ENCODE assay signal across 7 cellular contexts in the genomic region with DNA sequence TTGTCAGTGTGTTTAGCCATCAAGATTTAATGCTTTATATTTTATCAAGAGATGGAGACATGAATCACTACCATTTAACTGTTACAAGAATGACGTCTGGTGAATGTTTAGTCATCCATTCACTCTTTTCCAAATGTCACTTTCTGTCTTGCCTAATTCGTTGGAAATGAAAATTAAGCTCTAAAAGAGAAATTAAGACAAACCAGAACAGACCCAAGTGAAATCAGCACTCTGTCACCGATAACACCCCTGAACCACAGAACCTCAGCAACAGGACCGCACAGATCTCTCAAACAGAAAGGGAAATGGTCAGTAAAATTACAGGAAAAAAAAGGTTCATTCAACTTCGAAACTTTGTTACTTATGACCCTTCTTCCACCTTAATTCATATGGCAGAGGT.
A peak's percentile ranks its signal among the peaks of the same experiment; 100 is the strongest.
DNase-seq lines count a peak whose midpoint lies in the region; ATAC-seq and TF ChIP-seq lines count a peak whose summit lies in the region.
"Not testable (repeated sequence)": the region's sequence is repeated elsewhere in the genome, so short reads cannot be mapped to it uniquely, and the experiment has no call there.

No MANE protein-coding gene starts in this region.

- not testable (repeated sequence) for H3K36me3 ChIP-seq in PC-3 (ENCODE audit: low read depth, low read length); mesenchymal stem cell (ENCODE audit: control insufficient read depth in 1 of 2, insufficient read depth in 2 of 2, low read depth in 1 of 2, low read length in 2 of 2)

- not testable (repeated sequence) for H2AFZ ChIP-seq in PC-3 (ENCODE audit: low read length); mesenchymal stem cell (ENCODE audit: low read depth, low read length)

- H3K9me3 ChIP-seq in PC-3 (ENCODE audit: low read length); mesenchymal stem cell (ENCODE audit: control insufficient read depth, low read length): not testable (repeated sequence)

- not testable (repeated sequence) for H4K20me1 ChIP-seq in PC-3 (ENCODE audit: low read length)

- H3F3A ChIP-seq in PC-3 (ENCODE audit: low read length, unreplicated experiment) = not testable (repeated sequence)

- not testable (repeated sequence) for H3K23ac ChIP-seq in mesenchymal stem cell (ENCODE audit: low read length in 2 of 2)

- H3K18ac ChIP-seq in mesenchymal stem cell (ENCODE audit: low read depth in 1 of 2, low read length in 2 of 2) = not testable (repeated sequence)

- not testable (repeated sequence) for H3K27me3 Mint-ChIP-seq in CD14-positive monocyte (ENCODE audit: low read depth in 3 of 3); activated T-cell treated with anti-CD3 and anti-CD28 coated beads, Interleukin-2, amount 50 U/mL, for 24 hours

- not testable (repeated sequence) for H2BK5ac ChIP-seq in mesenchymal stem cell (ENCODE audit: low read depth, low read length, poor library complexity, severe bottlenecking)

- intact Hi-C loops in CD14-positive monocyte (cut with micrococcal nuclease); PC-3 (cut with micrococcal nuclease): not testable (repeated sequence)

- POLR2A ChIA-PET in PC-3 (lab: Charles Lee; ENCODE audit: unreplicated experiment) = not testable (repeated sequence)

- not testable (repeated sequence) for H3K9me2 ChIP-seq in PC-3 (replicated peaks; ENCODE audit: low read length)

- H2BK15ac ChIP-seq in mesenchymal stem cell (ENCODE audit: low read depth, poor library complexity, severe bottlenecking) = not testable (repeated sequence)

- H3K4me1 ChIP-seq in PC-3 (ENCODE audit: insufficient read depth, low read length); mesenchymal stem cell (ENCODE audit: control insufficient read depth, insufficient read depth, low read depth, low read length): not testable (repeated sequence)

- H3K27ac ChIP-seq in PC-3 (ENCODE audit: low read length); mesenchymal stem cell (ENCODE audit: low read length, poor library complexity, severe bottlenecking): not testable (repeated sequence)

- not testable (repeated sequence) for H2AK5ac ChIP-seq in mesenchymal stem cell (ENCODE audit: low read length, severe bottlenecking)

- H3K79me2 ChIP-seq in PC-3 (ENCODE audit: low read length) = not testable (repeated sequence)

- not testable (repeated sequence) for H2BK120ac ChIP-seq in mesenchymal stem cell (ENCODE audit: low read depth, low read length)

- peak; percentile 27; the same call in 1 of the 2 replicates for ATAC-seq in PC-3
- peak; percentile 10 to 19 for ATAC-seq in activated CD4-positive, CD25-positive, alpha-beta regulatory T cell treated with anti-CD3 and anti-CD28 coated beads, Interleukin-2, amount 50 U/mL, for 24 hours
- peak; percentile 30 to 57 for ATAC-seq in activated naive CD4-positive, alpha-beta T cell treated with anti-CD3 and anti-CD28 coated beads, Interleukin-2, amount 50 U/mL, for 72 hours

- H3K36me3 Mint-ChIP-seq in CD14-positive monocyte; activated T-cell treated with anti-CD3 and anti-CD28 coated beads, Interleukin-2, amount 50 U/mL, for 24 hours (ENCODE audit: low read depth); activated naive CD4-positive, alpha-beta T cell treated with anti-CD3 and anti-CD28 coated beads, Interleukin-2, amount 50 U/mL, for 72 hours: not testable (repeated sequence)

- DNase-seq in CD14-positive monocyte (ENCODE audit: low spot score); PC-3; activated T-cell treated with anti-CD3 and anti-CD28 coated beads, Interleukin-2, amount 50 U/mL, for 24 hours; activated naive CD4-positive, alpha-beta T cell treated with anti-CD3 and anti-CD28 coated beads, Interleukin-2, amount 50 U/mL, for 72 hours (ENCODE audit: low spot score in 2 of 2); mesenchymal stem cell: not testable (repeated sequence)
- peak; percentile 18 for DNase-seq in stimulated activated CD4-positive, alpha-beta T cell treated with anti-CD3 and anti-CD28 coated beads, Interleukin-1b, Interleukin-23, amount 100 ng/mL, for 48 hours

- H3K4me3 ChIP-seq in PC-3 (ENCODE audit: low read length); mesenchymal stem cell (ENCODE audit: insufficient read depth in 1 of 2, low read depth in 1 of 2, low read length in 2 of 2): not testable (repeated sequence)

- peak overlapping the region in 5 of 7 donors; percentile 27 to 87 (median 68) for H3K27ac Mint-ChIP-seq in CD14-positive monocyte
- H3K27ac Mint-ChIP-seq in activated T-cell treated with anti-CD3 and anti-CD28 coated beads, Interleukin-2, amount 50 U/mL, for 24 hours = peak overlapping the region; percentile 92
- H3K27ac Mint-ChIP-seq in activated naive CD4-positive, alpha-beta T cell treated with anti-CD3 and anti-CD28 coated beads, Interleukin-2, amount 50 U/mL, for 72 hours = peak overlapping the region in 1 of 2 donors; percentile 69

- H4K91ac ChIP-seq in mesenchymal stem cell (ENCODE audit: low read length) = not testable (repeated sequence)

- H3K4me3 Mint-ChIP-seq in CD14-positive monocyte; activated T-cell treated with anti-CD3 and anti-CD28 coated beads, Interleukin-2, amount 50 U/mL, for 24 hours: not testable (repeated sequence)

- BruUV-seq in PC-3 (replicated peaks; lab: Mats Ljungman, UMichigan) = not testable (repeated sequence)

- not testable (repeated sequence) for H3K9ac ChIP-seq in PC-3 (ENCODE audit: low read length)
- peak overlapping the region; percentile 55 for H3K9ac ChIP-seq in mesenchymal stem cell (ENCODE audit: low read length)

- not testable (repeated sequence) for H3K9me3 Mint-ChIP-seq in CD14-positive monocyte; activated T-cell treated with anti-CD3 and anti-CD28 coated beads, Interleukin-2, amount 50 U/mL, for 24 hours; activated naive CD4-positive, alpha-beta T cell treated with anti-CD3 and anti-CD28 coated beads, Interleukin-2, amount 50 U/mL, for 72 hours

- not testable (repeated sequence) for H3K14ac ChIP-seq in mesenchymal stem cell (ENCODE audit: low read length in 2 of 2)

- WGBS in mesenchymal stem cell = no CpG with 5 or more reads among the region's 5 CpGs

- H2BK12ac ChIP-seq in mesenchymal stem cell (ENCODE audit: low read length in 2 of 2) = not testable (repeated sequence)

- CTCF ChIA-PET in PC-3 (lab: Charles Lee) = not testable (repeated sequence)

- not testable (repeated sequence) for TF ChIP-seq CTCF in CD14-positive monocyte (IDR thresholded peaks at IDR 0.05); PC-3 (conservative IDR thresholded peaks at IDR 0.05; ENCODE audit: low read depth, low read length)

- H3K4me2 ChIP-seq in PC-3 (ENCODE audit: low read length); mesenchymal stem cell (ENCODE audit: low read length, poor library complexity, severe bottlenecking): not testable (repeated sequence)

- H4K8ac ChIP-seq in mesenchymal stem cell (ENCODE audit: low read length) = not testable (repeated sequence)

- not testable (repeated sequence) for H3K4me1 Mint-ChIP-seq in CD14-positive monocyte
- H3K4me1 Mint-ChIP-seq in activated T-cell treated with anti-CD3 and anti-CD28 coated beads, Interleukin-2, amount 50 U/mL, for 24 hours (ENCODE audit: low read depth) = peaks cover 11% of the 10 kb centered on the region

- H3K79me1 ChIP-seq in mesenchymal stem cell (replicated peaks; ENCODE audit: low read length, poor library complexity, severe bottlenecking) = not testable (repeated sequence)

- not testable (repeated sequence) for H3K27me3 ChIP-seq in PC-3 (ENCODE audit: low read length); mesenchymal stem cell (ENCODE audit: control insufficient read depth in 1 of 2, insufficient read depth in 1 of 2, low read length in 2 of 2)

- H3K4ac ChIP-seq in mesenchymal stem cell (ENCODE audit: low read depth in 1 of 2, low read length in 2 of 2) = not testable (repeated sequence)
